In the genomic region with DNA sequence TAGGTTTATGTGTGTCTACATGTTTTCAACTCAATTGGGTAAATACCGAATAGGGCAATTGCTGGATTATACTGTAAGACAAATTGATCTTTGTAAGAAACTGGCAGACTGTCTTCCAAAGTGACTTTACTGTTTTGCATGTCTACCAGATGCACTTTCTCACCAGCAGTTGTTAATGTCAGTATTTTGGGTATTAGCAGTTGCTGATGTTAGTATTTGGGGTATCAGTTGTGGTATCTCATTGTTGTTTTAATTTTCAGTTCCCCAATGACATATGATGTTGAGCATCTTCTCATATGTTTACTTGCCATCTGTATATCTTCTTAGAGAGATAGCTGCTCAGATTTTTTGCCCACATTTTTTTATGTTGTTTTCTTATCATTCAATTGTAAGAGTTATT, we compare ENCODE assay signal across 30 cellular contexts. TPM values are rescaled to one million over a fixed set of nuclear protein-coding genes. Genes with fewer than 3 reads are reported as not detected.
DNase-seq lines count a peak whose midpoint lies in the region; ATAC-seq and TF ChIP-seq lines count a peak whose summit lies in the region.
"Had no signal": no experiment of that assay in that cellular context is flagged by ENCODE, and none has a peak within 500 bp of the region (broad histone marks: within the 10 kb centered on the region; RNA-seq: fewer than 3 reads in every experiment).

No MANE protein-coding gene starts in this region.

- DNase-seq in GM12865 (ENCODE audit: low read depth) (peak; percentile 20), DMS79 (lab: John Stamatoyannopoulos, UW) (no peak), middle frontal gyrus (ENCODE audit: extremely low spot score, low spot score) (no peak), HFFc6 (no peak)
- DNase-seq in stimulated activated effector memory CD8-positive, alpha-beta T cell treated with anti-CD3 and anti-CD28 coated beads, Interleukin-12 subunit alpha, Interleukin-12 subunit beta, amount 100 ng/mL, for 72 hours (ENCODE audit: low spot score in 2 of 2): no peak
- DNase-seq: AML-193; CD4-positive, alpha-beta T cell; COR-L47; EL; GDM1; NCI-H1092; NCI-H1417 treated with DMSO at 0.1 percent for 48 hours; NCI-H1694 treated with DMSO at 0.1 percent for 48 hours; NCI-H2081; NCI-H2227 treated with DMSO at 0.1 percent for 48 hours; NCI-H526 treated with DMSO at 0.1 percent for 48 hours; OCI-M1; Peyer's patch; SIG-M5; SK-N-SH; SW 1271; T-helper 17 cell; T1000 had no signal

- peak overlapping the region; percentile 26 for H3K27ac Mint-ChIP-seq in stimulated activated effector memory CD8-positive, alpha-beta T cell treated with anti-CD3 and anti-CD28 coated beads, Interleukin-12 subunit alpha, Interleukin-12 subunit beta, amount 100 ng/mL, for 72 hours
- no peak overlapping the region for H3K27ac Mint-ChIP-seq in HFFc6
- H3K27ac Mint-ChIP-seq: CD4-positive, alpha-beta T cell; T-helper 17 cell had no signal

- H3K9me3 Mint-ChIP-seq in stimulated activated effector memory CD8-positive, alpha-beta T cell treated with anti-CD3 and anti-CD28 coated beads, Interleukin-12 subunit alpha, Interleukin-12 subunit beta, amount 100 ng/mL, for 72 hours: no peaks in the 10 kb centered on the region
- H3K9me3 Mint-ChIP-seq in HFFc6: no peaks in the 10 kb centered on the region
- H3K9me3 Mint-ChIP-seq: CD4-positive, alpha-beta T cell had no signal

- no peak overlapping the region for H3K4me3 ChIP-seq in GM12865 (ENCODE audit: low read depth, low read length)
- H3K4me3 ChIP-seq: BLaER1 treated with 17β-estradiol and CSF1 and Interleukin-3, amounts not matched to agents 10 nM and 100 nM; Peyer's patch had no signal

- no peak overlapping the region for H3K4me3 Mint-ChIP-seq in stimulated activated effector memory CD8-positive, alpha-beta T cell treated with anti-CD3 and anti-CD28 coated beads, Interleukin-12 subunit alpha, Interleukin-12 subunit beta, amount 100 ng/mL, for 72 hours
- no peak overlapping the region for H3K4me3 Mint-ChIP-seq in HFFc6
- H3K4me3 Mint-ChIP-seq: CD4-positive, alpha-beta T cell; T-helper 17 cell had no signal

- no peaks in the 10 kb centered on the region for H3K36me3 Mint-ChIP-seq in stimulated activated effector memory CD8-positive, alpha-beta T cell treated with anti-CD3 and anti-CD28 coated beads, Interleukin-12 subunit alpha, Interleukin-12 subunit beta, amount 100 ng/mL, for 72 hours
- H3K36me3 Mint-ChIP-seq in HFFc6 (ENCODE audit: low read depth): no peaks in the 10 kb centered on the region

- ATAC-seq in GM19455 (IDR thresholded peaks at IDR 0.05; ENCODE audit: unreplicated experiment): peak; percentile 59
- ATAC-seq in HG02884 (IDR thresholded peaks at IDR 0.05; ENCODE audit: unreplicated experiment): peak; percentile 40
- no peak for ATAC-seq in stimulated activated effector memory CD8-positive, alpha-beta T cell treated with anti-CD3 and anti-CD28 coated beads, Interleukin-12 subunit alpha, Interleukin-12 subunit beta, amount 100 ng/mL, for 72 hours
- ATAC-seq: HCT116, T-helper 17 cell had no signal

- H3K27me3 Mint-ChIP-seq in HFFc6 (ENCODE audit: insufficient read depth): peaks cover 48% of the 10 kb centered on the region

- no peaks in the 10 kb centered on the region for H3K4me1 Mint-ChIP-seq in stimulated activated effector memory CD8-positive, alpha-beta T cell treated with anti-CD3 and anti-CD28 coated beads, Interleukin-12 subunit alpha, Interleukin-12 subunit beta, amount 100 ng/mL, for 72 hours
- no peaks in the 10 kb centered on the region for H3K4me1 Mint-ChIP-seq in HFFc6 (ENCODE audit: low read depth)
- H3K4me1 Mint-ChIP-seq: T-helper 17 cell had no signal

- TF ChIP-seq CTCF in GM12865 (IDR thresholded peaks at IDR 0.05; ENCODE audit: insufficient read depth, low read depth, low read length, missing control alignments) (no peak), HFFc6 (IDR thresholded peaks at IDR 0.05) (no peak)

RNA-seq across cellular contexts. Expression of a gene that starts 10.6 kb away (rescaled TPM):
- total RNA-seq in HFFc6 (2021; fragmentation: NEBNext Ultra II Directional; extraction: Animal tissue kit (Norgen Biotek cat#: 25700)): not detected
- total RNA-seq: CD4-positive, alpha-beta T cell; H4; HT-29; NCI-H460; Peyer's patch; T-helper 17 cell had no signal

RNA-seq across cellular contexts. Expression of a gene that starts 21.9 kb away (rescaled TPM):
- total RNA-seq in HFFc6 (2021; fragmentation: NEBNext Ultra II Directional; extraction: Animal tissue kit (Norgen Biotek cat#: 25700)): not detected
- total RNA-seq: CD4-positive, alpha-beta T cell; NCI-H460; T-helper 17 cell had no signal

RNA-seq across cellular contexts. Expression of a gene that starts 56.5 kb away (rescaled TPM):
- not detected for total RNA-seq in HFFc6 (2021; fragmentation: NEBNext Ultra II Directional; extraction: Animal tissue kit (Norgen Biotek cat#: 25700))
- total RNA-seq: CD4-positive, alpha-beta T cell; H4; NCI-H460; T-helper 17 cell had no signal
